21 cellular contexts compared by ENCODE assay signal in genomic region chr12:108764540-108765288, GRCh38.
"Had no signal": no experiment of that assay in that cellular context is flagged by ENCODE, and none has a peak within 500 bp of the region (broad histone marks: within the 10 kb centered on the region; RNA-seq: fewer than 3 reads in every experiment).

No MANE protein-coding gene starts in this region.

- FAIRE-seq: RCC 7860 had no signal

- ATAC-seq: SK-N-SH treated with all-trans-retinoic acid at 6 μM for 48 hours had no signal

- H3K4me2 ChIP-seq: KMS-11 had no signal

- H3K9ac ChIP-seq: KMS-11 had no signal

- DNase-seq: IMR-90, Kasumi-1, MM.1S, NCI-H1048, NCI-H1105, NCI-H1417, NCI-H1436 treated with DMSO at 0.1 percent for 48 hours, NCI-H1694, NCI-H187 treated with DMSO at 0.1 percent for 48 hours, NCI-H2029 treated with DMSO at 0.1 percent for 48 hours, NCI-H2171 treated with DMSO at 0.1 percent for 48 hours, NCI-H345, NCI-H524, NCI-H69, NCI-H774, RPMI8226, SHP77, T-helper 1 cell had no signal

- H3K27ac ChIP-seq: KMS-11 had no signal
